In genomic region chr21:33434770-33435360, GRCh38 we compare ENCODE assay signal across 8 cellular contexts. TPM values are rescaled to one million over a fixed set of nuclear protein-coding genes. Genes with fewer than 3 reads are reported as not detected.
DNase-seq lines count a peak whose midpoint lies in the region; ATAC-seq and TF ChIP-seq lines count a peak whose summit lies in the region.

No MANE protein-coding gene starts in this region.

- peak overlapping the region; percentile 70 to 90 (median 86) for H3K27ac ChIP-seq in gastrocnemius medialis

- no peaks in the 10 kb centered on the region for H3K9me3 ChIP-seq in gastrocnemius medialis

- H3K27me3 Mint-ChIP-seq in IgD-negative memory B cell = no peaks in the 10 kb centered on the region

- peak overlapping the region; percentile 76 to 90 (median 82) for H3K27ac Mint-ChIP-seq in IgD-negative memory B cell

- ATAC-seq in GM21619 (IDR thresholded peaks at IDR 0.05; ENCODE audit: unreplicated experiment) (peak; percentile 90), gastrocnemius medialis (peak; percentile 99 to 100)

- no peak for TF ChIP-seq POLR2A in gastrocnemius medialis (IDR thresholded peaks at IDR 0.05)

- peaks cover 14 to 16% of the 10 kb centered on the region in 2 donors for H3K4me1 ChIP-seq in gastrocnemius medialis

- no peaks in the 10 kb centered on the region for H3K9me3 Mint-ChIP-seq in IgD-negative memory B cell

- in situ Hi-C loops in gastrocnemius medialis (cut with MboI; ENCODE audit: low sequenced_read_pairs in 4 of 4) = loop anchor here in 2 of 4 donors (25.0 kb wide), 2 partner anchors 98 to 498 kb away; no protein-coding TSS in a partner anchor

- peak; percentile 75 for DNase-seq in GM04503 (ENCODE audit: low read depth)
- DNase-seq in activated T-cell treated with anti-CD3 and anti-CD28 coated beads, Interleukin-2, amount 50 U/mL, for 1 hour = peak; percentile 15
- peak; percentile 90 for DNase-seq in foreskin melanocyte
- DNase-seq in gastrocnemius medialis = peak in 1 of 2 donors; percentile 45
- no peak for DNase-seq in DMS 273 treated with DMSO at 0.1 percent for 48 hours (lab: John Stamatoyannopoulos, UW)
- DNase-seq in NCI-H524 treated with DMSO at 0.1 percent for 48 hours (lab: John Stamatoyannopoulos, UW) = no peak

- H3K27me3 ChIP-seq in gastrocnemius medialis = no peaks in the 10 kb centered on the region

- peaks cover 23 to 29% (median 26%) of the 10 kb centered on the region in 3 donors for H3K4me1 Mint-ChIP-seq in IgD-negative memory B cell

- H3K36me3 ChIP-seq in gastrocnemius medialis = peaks cover 0 to 69% of the 10 kb centered on the region in 2 donors

- no peak overlapping the region for H3K4me3 ChIP-seq in gastrocnemius medialis

- intact Hi-C loops in gastrocnemius medialis (cut with DNase I; ENCODE audit: low total_unique reads) = loop anchor here (10.0 kb wide), 1 partner anchor 50 kb away; no protein-coding TSS in a partner anchor

- H3K36me3 Mint-ChIP-seq in IgD-negative memory B cell = peaks cover 13% of the 10 kb centered on the region

- peak overlapping the region in 3 of 4 donors; percentile 7 to 83 (median 79) for H3K4me3 Mint-ChIP-seq in IgD-negative memory B cell

- TF ChIP-seq CTCF in gastrocnemius medialis (IDR thresholded peaks at IDR 0.05 in 4 of 5, conservative IDR thresholded peaks at IDR 0.05 in 1 of 5) = no peak

RNA-seq across cellular contexts. Expression of gene IFNGR2, which starts 31.7 kb away (rescaled TPM):
- polyA plus RNA-seq in IgD-negative memory B cell = 131 TPM
- total RNA-seq in gastrocnemius medialis = 10 to 100 TPM; 13.9 to 27.6 (median 24.2) TPM

RNA-seq across cellular contexts. Expression of gene TMEM50B, which starts 44.9 kb away (rescaled TPM):
- polyA plus RNA-seq in IgD-negative memory B cell = 31.9 TPM
- total RNA-seq in gastrocnemius medialis = 10 to 100 TPM; 33.2 to 47.1 (median 44.6) TPM

RNA-seq across cellular contexts. Expression of gene DNAJC28, which starts 56.7 kb away (rescaled TPM):
- 0.21 TPM for polyA plus RNA-seq in IgD-negative memory B cell
- 1 to 10 TPM; 1.5 to 3.4 (median 2.5) TPM for total RNA-seq in gastrocnemius medialis

Comparison
In these comparisons a context has a peak if more than half of its experiments do, and no peak if none do; other contexts are left out.
1. DNase-seq: peak in GM04503 (single experiment), activated T-cell treated with anti-CD3 and anti-CD28 coated beads, Interleukin-2, amount 50 U/mL, for 1 hour (single experiment) and foreskin melanocyte (single experiment); none in DMS 273 treated with DMSO at 0.1 percent for 48 hours (single experiment) and NCI-H524 treated with DMSO at 0.1 percent for 48 hours (single experiment).